Comparison of ENCODE assay signal across 1 cellular context in genomic region chr3:152268501-152269422, GRCh38.
TF ChIP-seq lines count a peak whose summit lies in the region.

MBNL1 (plus strand) TSS chr3:152268929; CDS start chr3:152300194, 31,265 bp downstream.

TF ChIP-seq in K562, 482 proteins besides CTCF, POLR2A, EP300 and RAD21 (continued from another document and continues in another):
- TF ChIP-seq RERE (CRISPR knock-in tag; IDR thresholded peaks at IDR 0.05; ENCODE audit: borderline replicate concordance): no peak
- no peak for TF ChIP-seq ZNF316 (IDR thresholded peaks at IDR 0.05)
- no peak for TF ChIP-seq FOXJ2 (tag; IDR thresholded peaks at IDR 0.05)
- TF ChIP-seq PRPF4 (IDR thresholded peaks at IDR 0.05; ENCODE audit: insufficient read depth, low read depth, low read length, poor library complexity, severe bottlenecking): peak; percentile 62
- TF ChIP-seq ZNF212 (CRISPR knock-in tag; IDR thresholded peaks at IDR 0.05): no peak
- TF ChIP-seq ZNF253 (CRISPR knock-in tag; conservative IDR thresholded peaks at IDR 0.05): no peak
- no peak for TF ChIP-seq C11orf30 (IDR thresholded peaks at IDR 0.05; ENCODE audit: low read depth)
- TF ChIP-seq GABPA (tag; conservative IDR thresholded peaks at IDR 0.05; ENCODE audit: low read depth): peak; percentile 85
- no peak for TF ChIP-seq PURB (CRISPR knock-in tag; IDR thresholded peaks at IDR 0.05; ENCODE audit: low read depth)
- no peak; a peak in 1 of 4 replicates for TF ChIP-seq SIN3A (IDR thresholded peaks at IDR 0.05; ENCODE audit: borderline replicate concordance in 2 of 2, control insufficient read depth in 1 of 2, low read depth in 2 of 2, low read length in 2 of 2)
- TF ChIP-seq SIX5 (IDR thresholded peaks at IDR 0.05; ENCODE audit: borderline replicate concordance in 1 of 2, insufficient read depth in 1 of 2, low read depth in 1 of 2, low read length in 2 of 2): no peak; a peak in 1 of 4 replicates
- TF ChIP-seq ZNF395 (CRISPR knock-in tag; IDR thresholded peaks at IDR 0.05): peak; percentile 84
- TF ChIP-seq EZH2 (IDR thresholded peaks at IDR 0.05; ENCODE audit: borderline replicate concordance, low read depth, low read length): no peak
- no peak for TF ChIP-seq NFATC3 (IDR thresholded peaks at IDR 0.05)
- TF ChIP-seq DEAF1 (CRISPR knock-in tag; IDR thresholded peaks at IDR 0.05): no peak
- no peak for TF ChIP-seq CREB3 (tag; conservative IDR thresholded peaks at IDR 0.05; ENCODE audit: low read depth)
- TF ChIP-seq LARP7 (IDR thresholded peaks at IDR 0.05): no peak
- no peak for TF ChIP-seq CGGBP1 (CRISPR knock-in tag; IDR thresholded peaks at IDR 0.05)
- TF ChIP-seq ZNF263 (CRISPR knock-in tag; IDR thresholded peaks at IDR 0.05; ENCODE audit: borderline replicate concordance): no peak; the same call in 1 of the 2 replicates
- no peak; the same call in 1 of the 2 replicates for TF ChIP-seq ZNF740 (CRISPR knock-in tag; IDR thresholded peaks at IDR 0.05)
- no peak; a peak in 1 of 4 replicates for TF ChIP-seq ZNF740 (tag; IDR thresholded peaks at IDR 0.05)
- peak; percentile 72; the same call in 1 of the 2 replicates for TF ChIP-seq PHF8 (IDR thresholded peaks at IDR 0.05; ENCODE audit: borderline replicate concordance, low read length)
- TF ChIP-seq SNIP1 (IDR thresholded peaks at IDR 0.05; ENCODE audit: low read depth): no peak
- TF ChIP-seq BACH1 (tag; IDR thresholded peaks at IDR 0.05): no peak
- no peak for TF ChIP-seq CCAR2 (IDR thresholded peaks at IDR 0.05; ENCODE audit: low read depth, low read length)
- no peak for TF ChIP-seq PRMT5 (CRISPR knock-in tag; IDR thresholded peaks at IDR 0.05)
- TF ChIP-seq KLF13 (tag; IDR thresholded peaks at IDR 0.05; ENCODE audit: borderline replicate concordance, low read depth): no peak; the same call in 1 of the 2 replicates
- no peak for TF ChIP-seq ZNF217 (CRISPR knock-in tag; IDR thresholded peaks at IDR 0.05)
- no peak for TF ChIP-seq RREB1 (CRISPR knock-in tag; IDR thresholded peaks at IDR 0.05)
- no peak for TF ChIP-seq HLTF (IDR thresholded peaks at IDR 0.05)
- TF ChIP-seq MAX (CRISPR knock-in tag; IDR thresholded peaks at IDR 0.05): peak; percentile 57
- peak; percentile 97 for TF ChIP-seq L3MBTL2 (IDR thresholded peaks at IDR 0.05)
- TF ChIP-seq TAF9B (IDR thresholded peaks at IDR 0.05; ENCODE audit: partially characterized antibody): peak; percentile 71
- no peak for TF ChIP-seq EWSR1 (IDR thresholded peaks at IDR 0.05; ENCODE audit: borderline replicate concordance, low read depth, partially characterized antibody)
- TF ChIP-seq E2F4 (CRISPR knock-in tag; IDR thresholded peaks at IDR 0.05; ENCODE audit: low read depth): no peak
- no peak for TF ChIP-seq NELFE (IDR thresholded peaks at IDR 0.05; ENCODE audit: insufficient read depth, insufficient read length)
- no peak for TF ChIP-seq CEBPG (CRISPR knock-in tag; IDR thresholded peaks at IDR 0.05)
- TF ChIP-seq CEBPG (tag; conservative IDR thresholded peaks at IDR 0.05 in 1 of 2, IDR thresholded peaks at IDR 0.05 in 1 of 2): no peak
- peak in 1 of 2 experiments; percentile 10; a peak in 1 of 4 replicates for TF ChIP-seq HDAC1 (IDR thresholded peaks at IDR 0.05)
- 0 out of 2 replicates have a peak, but pooled peaks have one; percentile 58 for TF ChIP-seq E2F5 (CRISPR knock-in tag; IDR thresholded peaks at IDR 0.05)
- no peak for TF ChIP-seq TFE3 (CRISPR knock-in tag; IDR thresholded peaks at IDR 0.05)
